In the genomic region with DNA sequence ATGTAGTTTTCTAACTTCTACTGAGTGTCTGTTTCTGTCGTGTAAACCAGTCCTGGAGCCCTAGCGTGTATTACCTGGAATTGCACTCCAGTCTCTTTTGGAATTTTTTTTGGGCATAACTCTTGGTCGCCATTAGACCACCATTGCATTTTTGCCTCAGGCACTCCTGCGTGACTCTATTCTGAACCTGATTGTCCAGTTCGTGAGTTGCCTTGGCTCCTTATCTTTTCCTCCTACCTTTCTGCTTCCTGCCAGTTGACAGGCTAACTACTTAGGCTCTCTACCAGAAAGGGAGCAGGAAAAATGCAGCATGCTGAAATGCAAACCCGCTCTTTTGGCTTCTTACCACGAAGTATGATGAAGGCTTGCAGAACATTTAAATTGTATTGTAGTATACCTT, we compare ENCODE assay signal across 17 cellular contexts.
"Had no signal": no experiment of that assay in that cellular context is flagged by ENCODE, and none has a peak within 500 bp of the region (broad histone marks: within the 10 kb centered on the region; RNA-seq: fewer than 3 reads in every experiment).

No MANE protein-coding gene starts in this region.

- H3K27me3 Mint-ChIP-seq: dendritic cell treated with granulocyte-macrophage colony-stimulating factor and Interleukin-4, amounts not matched to agents 40 ng/mL and 50 ng/mL, for 4 days; stimulated activated naive B cell treated with anti-CD40 and anti-IgM and Interleukin-4, amounts not matched to agents 10 μg/mL and 1 μg/mL and 100 μg/mL, for 72 hours had no signal

- H3K4me3 Mint-ChIP-seq: activated CD8-positive, alpha-beta T cell treated with anti-CD3 and anti-CD28 coated beads, Interleukin-2, amount 10 ng/mL, durations not matched to agents 7 days and 5 days; dendritic cell treated with granulocyte-macrophage colony-stimulating factor and Interleukin-4, amounts not matched to agents 40 ng/mL and 50 ng/mL, for 4 days; nephron progenitor cell; stimulated activated naive B cell treated with anti-CD40 and anti-IgM and Interleukin-4, amounts not matched to agents 10 μg/mL and 1 μg/mL and 100 μg/mL, for 72 hours had no signal

- H3K9me3 Mint-ChIP-seq: dendritic cell treated with granulocyte-macrophage colony-stimulating factor and Interleukin-4, amounts not matched to agents 40 ng/mL and 50 ng/mL, for 4 days had no signal

- H3K27ac Mint-ChIP-seq: activated CD8-positive, alpha-beta T cell treated with anti-CD3 and anti-CD28 coated beads, Interleukin-2, amount 10 ng/mL, durations not matched to agents 7 days and 5 days; dendritic cell treated with granulocyte-macrophage colony-stimulating factor and Interleukin-4, amounts not matched to agents 40 ng/mL and 50 ng/mL, for 4 days; stimulated activated naive B cell treated with anti-CD40 and anti-IgM and Interleukin-4, amounts not matched to agents 10 μg/mL and 1 μg/mL and 100 μg/mL, for 72 hours had no signal

- ATAC-seq: activated CD8-positive, alpha-beta T cell treated with anti-CD3 and anti-CD28 coated beads, Interleukin-2, amount 10 ng/mL, durations not matched to agents 7 days and 5 days; sciatic nerve; stimulated activated naive B cell treated with anti-CD40 and anti-IgM and Interleukin-4, amounts not matched to agents 10 μg/mL and 1 μg/mL and 100 μg/mL, for 72 hours had no signal

- DNase-seq: activated CD4-positive, alpha-beta T cell treated with anti-CD3 and anti-CD28 coated beads for 4 hours; activated CD8-positive, alpha-beta memory T cell treated with anti-CD3 and anti-CD28 coated beads, Interleukin-2, amount 50 U/mL, for 48 hours; activated CD8-positive, alpha-beta T cell treated with anti-CD3 and anti-CD28 coated beads, Interleukin-2, amount 10 ng/mL, durations not matched to agents 7 days and 5 days; activated naive CD4-positive, alpha-beta T cell; glutamatergic neuron; left colon; mammary epithelial cell; nephron progenitor cell; spleen; stimulated activated CD4-positive, alpha-beta T cell treated with anti-CD3 and anti-CD28 coated beads, Interleukin-1b, Interleukin-23, amount 100 ng/mL, for 48 hours; stimulated activated naive B cell treated with anti-CD40 and anti-IgM and Interleukin-4, amounts not matched to agents 10 μg/mL and 1 μg/mL and 100 μg/mL, for 72 hours; substantia nigra; T-helper 1 cell; transverse colon; WERI-Rb-1 had no signal
